In the genomic region with DNA sequence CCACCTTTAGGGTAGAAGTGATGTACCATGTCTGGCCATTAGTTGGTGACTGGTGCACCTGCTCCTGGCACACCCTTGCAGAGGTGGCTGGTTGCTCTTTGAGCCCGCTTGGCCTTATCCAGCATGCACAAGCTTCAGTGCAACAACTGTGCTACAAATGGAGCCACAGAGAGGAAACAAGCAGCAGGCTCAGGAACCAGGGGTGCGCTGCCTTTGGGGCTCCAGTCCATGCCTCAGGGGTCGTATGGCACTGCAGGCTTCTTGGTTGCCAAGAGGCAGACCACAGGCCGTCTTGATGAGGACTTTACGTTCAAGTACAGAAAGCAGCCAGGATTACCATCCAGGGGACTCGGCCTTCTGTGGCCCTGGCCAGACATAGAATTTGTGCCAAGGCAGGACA, we compare ENCODE assay signal across 4 cellular contexts. TPM values are rescaled to one million over a fixed set of nuclear protein-coding genes. Genes with fewer than 3 reads are reported as not detected.
"Had no signal": no experiment of that assay in that cellular context is flagged by ENCODE, and none has a peak within 500 bp of the region (broad histone marks: within the 10 kb centered on the region; RNA-seq: fewer than 3 reads in every experiment).

No MANE protein-coding gene starts in this region.

RNA-seq across cellular contexts. Expression of a gene that starts 44.6 kb away (rescaled TPM):
- total RNA-seq: LHCN-M2, M059J, MCF 10A, NCI-H460 had no signal
